ENCODE assay signal across 10 cellular contexts in genomic region chr3:160133757-160134156, GRCh38.
DNase-seq lines count a peak whose midpoint lies in the region; ATAC-seq, FAIRE-seq and TF ChIP-seq lines count a peak whose summit lies in the region.
"Had no signal": no experiment of that assay in that cellular context is flagged by ENCODE, and none has a peak within 500 bp of the region (broad histone marks: within the 10 kb centered on the region; RNA-seq: fewer than 3 reads in every experiment).

No MANE protein-coding gene starts in this region.

- BruUV-seq in endothelial cell of umbilical vein (replicated peaks; lab: Mats Ljungman, UMichigan) = no TSS peak

- H3K27ac ChIP-seq in endothelial cell of umbilical vein (ENCODE audit: insufficient read depth, low read depth, low read length) (no peak overlapping the region), right cardiac atrium (ENCODE audit: low read length) (no peak overlapping the region)

- no peaks in the 10 kb centered on the region for H3K27me3 Mint-ChIP-seq in osteocyte (ENCODE audit: unreplicated experiment)

- H3K27me3 ChIP-seq in NT2/D1 (ENCODE audit: insufficient read depth, insufficient read length) (no peaks in the 10 kb centered on the region), endothelial cell of umbilical vein (ENCODE audit: control insufficient read depth in 2 of 2, insufficient read depth in 2 of 2, low read length in 2 of 2) (no peaks in the 10 kb centered on the region), right cardiac atrium (ENCODE audit: control insufficient read depth, insufficient read depth) (no peaks in the 10 kb centered on the region)

- H3K4me3 ChIP-seq in NT2/D1 (ENCODE audit: insufficient read length, low read depth) (no peak overlapping the region), endothelial cell of umbilical vein (replicated peaks in 1 of 3; ENCODE audit: insufficient read depth in 1 of 3, low read depth in 1 of 3, low read length in 3 of 3) (no peak overlapping the region), right cardiac atrium (ENCODE audit: low read length) (no peak overlapping the region)

- peaks cover 17% of the 10 kb centered on the region for H3K4me1 Mint-ChIP-seq in osteocyte (ENCODE audit: unreplicated experiment)

- H3K36me3 ChIP-seq in NT2/D1 (ENCODE audit: insufficient read depth, insufficient read length, low read length) = no peaks in the 10 kb centered on the region
- no peaks in the 10 kb centered on the region for H3K36me3 ChIP-seq in endothelial cell of umbilical vein (ENCODE audit: control insufficient read depth in 2 of 2, extremely low read depth in 1 of 2, insufficient read depth in 2 of 2, low read length in 2 of 2)

- TF ChIP-seq POLR2A in endothelial cell of umbilical vein (IDR thresholded peaks at IDR 0.05; ENCODE audit: low read depth, low read length) = no peak

- H3K9me3 ChIP-seq in NT2/D1 (ENCODE audit: insufficient read depth, low read length) (no peaks in the 10 kb centered on the region), endothelial cell of umbilical vein (replicated peaks; ENCODE audit: control insufficient read depth, insufficient read depth, low read length) (no peaks in the 10 kb centered on the region), right cardiac atrium (ENCODE audit: control insufficient read depth, low read length) (no peaks in the 10 kb centered on the region)

- intact Hi-C loops in endothelial cell of umbilical vein (cut with micrococcal nuclease) = loop anchor here (1.0 kb wide), 1 partner anchor 101 kb away; no protein-coding TSS in a partner anchor
- intact Hi-C loops in right cardiac atrium (cut with DNase I) = no loop called here

- H3K4me3 Mint-ChIP-seq in osteocyte (ENCODE audit: unreplicated experiment) = no peak overlapping the region
- H3K4me3 Mint-ChIP-seq: activated T-cell treated with anti-CD3 and anti-CD28 coated beads, Interleukin-2, amount 50 U/mL, for 4 hours had no signal

- no peak overlapping the region for H3K4me2 ChIP-seq in endothelial cell of umbilical vein (ENCODE audit: insufficient read depth, low read length)

- H3K9ac ChIP-seq in NT2/D1 (ENCODE audit: insufficient read length, low read depth) = no peak overlapping the region
- H3K9ac ChIP-seq in endothelial cell of umbilical vein (replicated peaks; ENCODE audit: extremely low read depth, insufficient read depth, low read length) = no peak overlapping the region

- TF ChIP-seq CTCF in endothelial cell of umbilical vein (IDR thresholded peaks at IDR 0.05; ENCODE audit: extremely low read depth in 1 of 2, insufficient read depth in 1 of 2, low read depth in 1 of 2, low read length in 2 of 2) (peak; percentile 38 to 61), osteocyte (IDR thresholded peaks at IDR 0.05) (peak; percentile 32)

- FAIRE-seq in endothelial cell of umbilical vein (lab: Jason Lieb, UNC) = no peak
- FAIRE-seq: TTC549 had no signal

- no peaks in the 10 kb centered on the region for H3K36me3 Mint-ChIP-seq in osteocyte (ENCODE audit: unreplicated experiment)

- H3K4me1 ChIP-seq in NT2/D1 (ENCODE audit: insufficient read depth, insufficient read length) = peaks cover 5% of the 10 kb centered on the region
- H3K4me1 ChIP-seq in endothelial cell of umbilical vein (ENCODE audit: control insufficient read depth, extremely low read depth, insufficient read depth, low read length) = peaks cover 14% of the 10 kb centered on the region
- H3K4me1 ChIP-seq in right cardiac atrium (ENCODE audit: control insufficient read depth, insufficient read depth, low read length) = no peaks in the 10 kb centered on the region

- no peaks in the 10 kb centered on the region for H3K9me1 ChIP-seq in endothelial cell of umbilical vein (replicated peaks; ENCODE audit: control insufficient read depth, extremely low read depth, insufficient read depth, low read length)

- WGBS in right cardiac atrium = 79% methylated on average over 3 of the region's 3 CpGs

- POLR2A ChIA-PET in endothelial cell of umbilical vein (lab: Charles Lee) = no interaction called here

- H4K20me1 ChIP-seq in endothelial cell of umbilical vein (replicated peaks; ENCODE audit: control insufficient read depth, extremely low read depth, insufficient read depth, low read length) = no peaks in the 10 kb centered on the region

- dilution Hi-C loops in endothelial cell of umbilical vein (cut with MboI; ENCODE audit: extremely low pct_ligation_motif_present, low sequenced_read_pairs) = no loop called here

- no peaks in the 10 kb centered on the region for H3K9me3 Mint-ChIP-seq in osteocyte (ENCODE audit: unreplicated experiment)
- H3K9me3 Mint-ChIP-seq: activated T-cell treated with anti-CD3 and anti-CD28 coated beads, Interleukin-2, amount 50 U/mL, for 4 hours had no signal

- no peak overlapping the region for H3K27ac Mint-ChIP-seq in osteocyte (ENCODE audit: unreplicated experiment)

- H3K79me2 ChIP-seq in endothelial cell of umbilical vein (ENCODE audit: control insufficient read depth, insufficient read depth, low read length) = no peaks in the 10 kb centered on the region

- no peak for ATAC-seq in right cardiac atrium
- no peak for ATAC-seq in GM21360 (IDR thresholded peaks at IDR 0.05; ENCODE audit: unreplicated experiment)
- ATAC-seq: activated T-cell treated with anti-CD3 and anti-CD28 coated beads, Interleukin-2, amount 50 U/mL, for 4 hours had no signal

- DNase-seq in DMS79 treated with DMSO at 0.1 percent for 48 hours (lab: John Stamatoyannopoulos, UW) (peak; percentile 14), DMS79 (lab: John Stamatoyannopoulos, UW) (no peak), NT2/D1 (ENCODE audit: low read depth, low spot score) (peak; percentile 5), endothelial cell of umbilical vein (ENCODE audit: low read depth, low spot score) (peak; percentile 41), osteocyte (ENCODE audit: extremely low spot score, unreplicated experiment) (no peak), AG08395 (ENCODE audit: low spot score) (no peak), right cardiac atrium (no peak)
- DNase-seq: activated T-cell treated with anti-CD3 and anti-CD28 coated beads, Interleukin-2, amount 50 U/mL, for 4 hours had no signal

- no peak overlapping the region for H2AFZ ChIP-seq in endothelial cell of umbilical vein (ENCODE audit: low read depth, low read length)

- CTCF ChIA-PET in endothelial cell of umbilical vein (lab: Charles Lee) = interaction anchor here (0.5 to 3.1 kb wide), 20 partner anchors 8 to 869 kb away, joined by 3 to 86 read pairs (median 5); partner anchors contain the start of gene IL12A

TF ChIP-seq in endothelial cell of umbilical vein, 7 proteins besides CTCF, POLR2A, EP300 and RAD21:
- TF ChIP-seq POLR2AphosphoS5 (IDR thresholded peaks at IDR 0.05; ENCODE audit: insufficient read depth, low read depth, low read length) (no peak), MYC (IDR thresholded peaks at IDR 0.05; ENCODE audit: low read depth, low read length) (no peak), EZH2 (IDR thresholded peaks at IDR 0.05; ENCODE audit: borderline replicate concordance, low read depth, low read length, severe bottlenecking) (no peak), FOS (IDR thresholded peaks at IDR 0.05; ENCODE audit: borderline replicate concordance, insufficient read depth, low read length) (no peak), GATA2 (IDR thresholded peaks at IDR 0.05; ENCODE audit: insufficient read depth, insufficient read length, low read depth, low read length) (no peak), JUN (IDR thresholded peaks at IDR 0.05; ENCODE audit: borderline replicate concordance, insufficient read depth, insufficient read length, low read depth) (no peak), MAX (IDR thresholded peaks at IDR 0.05; ENCODE audit: insufficient read depth, insufficient read length) (no peak)

Comparison
In these comparisons a context has a peak if more than half of its experiments do, and no peak if none do; other contexts are left out.
1. DNase-seq: peak in DMS79 treated with DMSO at 0.1 percent for 48 hours (single experiment), NT2/D1 (single experiment) and endothelial cell of umbilical vein (single experiment); none in DMS79 (single experiment), osteocyte (single experiment), AG08395 (single experiment) and right cardiac atrium (0 of 3).